1 cellular context compared by ENCODE assay signal in the genomic region with DNA sequence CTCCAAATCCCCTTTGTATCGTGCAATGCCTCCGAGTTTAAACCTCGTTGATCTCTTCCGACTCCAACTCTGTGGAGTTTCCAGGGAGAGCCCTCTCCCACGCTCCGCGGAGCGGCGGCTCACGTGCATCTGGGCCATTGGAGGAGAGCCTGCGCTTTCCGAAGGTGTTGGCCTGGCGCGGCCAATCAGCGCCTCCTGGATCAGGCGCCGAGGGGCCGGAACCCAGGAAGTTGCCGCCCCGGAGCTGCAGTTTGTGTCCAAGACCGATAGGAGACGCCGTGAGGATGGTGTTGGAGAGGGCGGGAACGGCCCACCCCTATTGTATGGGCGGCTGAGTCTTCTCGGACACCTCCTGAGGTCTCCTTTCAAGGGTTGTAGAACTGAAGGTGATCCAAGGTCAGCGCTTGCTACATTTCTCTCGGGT.
TF ChIP-seq lines count a peak whose summit lies in the region.

No MANE protein-coding gene starts in this region.

TF ChIP-seq in K562, 482 proteins besides CTCF, POLR2A, EP300 and RAD21:
- TF ChIP-seq CBX3 (IDR thresholded peaks at IDR 0.05; ENCODE audit: borderline replicate concordance in 1 of 2, low read length in 2 of 2): no peak
- peak; percentile 24 for TF ChIP-seq NFYB (IDR thresholded peaks at IDR 0.05; ENCODE audit: extremely low read depth, insufficient read length)
- no peak for TF ChIP-seq ZFP36 (IDR thresholded peaks at IDR 0.05; ENCODE audit: low read depth, low read length, partially characterized antibody)
- TF ChIP-seq ZNF184 (CRISPR knock-in tag; IDR thresholded peaks at IDR 0.05): no peak
